In the genomic region with DNA sequence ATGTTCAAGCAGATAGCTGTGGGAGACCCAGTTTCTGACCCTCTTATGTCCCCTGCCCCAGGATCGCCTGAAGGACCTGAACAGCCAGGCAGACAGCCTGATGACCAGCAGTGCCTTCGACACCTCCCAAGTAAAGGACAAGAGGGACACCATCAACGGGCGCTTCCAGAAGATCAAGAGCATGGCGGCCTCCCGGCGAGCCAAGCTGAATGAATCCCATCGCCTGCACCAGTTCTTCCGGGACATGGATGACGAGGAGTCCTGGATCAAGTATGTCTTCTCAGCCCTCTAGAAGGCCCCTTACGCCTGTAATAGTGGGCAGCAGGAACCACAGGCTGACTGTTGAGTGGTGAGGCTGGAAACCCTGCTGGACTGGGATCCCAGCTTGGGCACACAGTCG, we compare ENCODE assay signal across 21 cellular contexts. TPM values are rescaled to one million over a fixed set of nuclear protein-coding genes. Genes with fewer than 3 reads are reported as not detected.
DNase-seq lines count a peak whose midpoint lies in the region; ATAC-seq lines count a peak whose summit lies in the region.
"Had no signal": no experiment of that assay in that cellular context is flagged by ENCODE, and none has a peak within 500 bp of the region (broad histone marks: within the 10 kb centered on the region; RNA-seq: fewer than 3 reads in every experiment).

No MANE protein-coding gene starts in this region.

- H3K27me3 Mint-ChIP-seq in memory B cell: no peaks in the 10 kb centered on the region
- H3K27me3 Mint-ChIP-seq: CD4-positive, alpha-beta T cell; CD8-positive, alpha-beta memory T cell had no signal

- H3K36me3 Mint-ChIP-seq in activated naive CD4-positive, alpha-beta T cell treated with anti-CD3 and anti-CD28 coated beads, Interleukin-2, amount 50 U/mL, for 72 hours: peaks cover 8 to 27% of the 10 kb centered on the region in 2 donors
- peaks cover 34% of the 10 kb centered on the region for H3K36me3 Mint-ChIP-seq in memory B cell

- H3K27ac Mint-ChIP-seq in activated naive CD4-positive, alpha-beta T cell treated with anti-CD3 and anti-CD28 coated beads, Interleukin-2, amount 50 U/mL, for 72 hours: peak overlapping the region; percentile 20 to 63
- H3K27ac Mint-ChIP-seq in memory B cell: peak overlapping the region; percentile 31
- H3K27ac Mint-ChIP-seq: CD4-positive, alpha-beta T cell; GM23338; H9 had no signal

- no peaks in the 10 kb centered on the region for H3K4me1 Mint-ChIP-seq in memory B cell
- H3K4me1 Mint-ChIP-seq: CD14-positive monocyte; CD8-positive, alpha-beta memory T cell; GM23338; H9 had no signal

- intact Hi-C loops in sciatic nerve (cut with DNase I): no loop called here

- no peak overlapping the region for H3K4me3 Mint-ChIP-seq in memory B cell
- H3K4me3 Mint-ChIP-seq: CD14-positive monocyte; CD4-positive, alpha-beta T cell; CD8-positive, alpha-beta memory T cell; GM23338; H9 had no signal

- no peak for ATAC-seq in activated naive CD4-positive, alpha-beta T cell treated with anti-CD3 and anti-CD28 coated beads, Interleukin-2, amount 50 U/mL, for 72 hours
- no peak for ATAC-seq in memory B cell (ENCODE audit: low read depth)
- no peak for ATAC-seq in sciatic nerve
- no peak for ATAC-seq in HG02763 (IDR thresholded peaks at IDR 0.05; ENCODE audit: unreplicated experiment)
- ATAC-seq: A549, GM23338, HCT116 had no signal

- no peak for DNase-seq in activated naive CD4-positive, alpha-beta T cell treated with anti-CD3 and anti-CD28 coated beads, Interleukin-2, amount 50 U/mL, for 72 hours (ENCODE audit: low spot score in 2 of 2)
- no peak for DNase-seq in activated naive CD4-positive, alpha-beta T cell (lab: John Stamatoyannopoulos, UW)
- DNase-seq in memory B cell (ENCODE audit: low spot score in 2 of 2) (no peak), sciatic nerve (ENCODE audit: low spot score) (peak; percentile 30), NCI-H1048 (lab: John Stamatoyannopoulos, UW) (no peak)
- no peak for DNase-seq in stimulated activated CD4-positive, alpha-beta T cell treated with anti-CD3 and anti-CD28 coated beads, Interleukin-12 subunit alpha, Interleukin-12 subunit beta, amount 100 ng/mL, for 4 hours
- DNase-seq: 8988T; ACHN; AML-193; BE2C; CD4-positive, alpha-beta T cell; CD8-positive, alpha-beta memory T cell; DMS53; DMS79 treated with DMSO at 0.1 percent for 48 hours; GF-D8; H9 had no signal

- no peaks in the 10 kb centered on the region for H3K9me3 Mint-ChIP-seq in activated naive CD4-positive, alpha-beta T cell treated with anti-CD3 and anti-CD28 coated beads, Interleukin-2, amount 50 U/mL, for 72 hours
- no peaks in the 10 kb centered on the region for H3K9me3 Mint-ChIP-seq in memory B cell
- H3K9me3 Mint-ChIP-seq: CD14-positive monocyte; CD4-positive, alpha-beta T cell; CD8-positive, alpha-beta memory T cell; GM23338; H9 had no signal

RNA-seq across cellular contexts. Expression of a gene that starts 41.1 kb away (rescaled TPM):
- total RNA-seq in activated naive CD4-positive, alpha-beta T cell treated with anti-CD3 and anti-CD28 coated beads, Interleukin-2, amount 50 U/mL, for 72 hours: 10 to 100 TPM; 22.2 to 27.3 TPM
- total RNA-seq in sciatic nerve: 28.4 TPM
